Comparison of ENCODE assay signal across 9 cellular contexts in genomic region chr6:167093922-167094432, GRCh38. TPM values are rescaled to one million over a fixed set of nuclear protein-coding genes. Genes with fewer than 3 reads are reported as not detected.
DNase-seq lines count a peak whose midpoint lies in the region; ATAC-seq and TF ChIP-seq lines count a peak whose summit lies in the region.
"Had no signal": no experiment of that assay in that cellular context is flagged by ENCODE, and none has a peak within 500 bp of the region (broad histone marks: within the 10 kb centered on the region; RNA-seq: fewer than 3 reads in every experiment).

No MANE protein-coding gene starts in this region.

- peaks cover 78% of the 10 kb centered on the region for H3K4me1 ChIP-seq in OCI-LY3 (ENCODE audit: low read length)
- H3K4me1 ChIP-seq: vagina had no signal

- H3K9me3 Mint-ChIP-seq in activated naive CD8-positive, alpha-beta T cell (ENCODE audit: low read depth) = no peaks in the 10 kb centered on the region
- H3K9me3 Mint-ChIP-seq in type B pancreatic cell = no peaks in the 10 kb centered on the region

- H3K79me2 ChIP-seq in OCI-LY3 (ENCODE audit: low read length) = no peaks in the 10 kb centered on the region

- peak overlapping the region; percentile 72 for H3K9ac ChIP-seq in OCI-LY3 (ENCODE audit: low read length)

- peak overlapping the region; percentile 78 for H3K4me3 Mint-ChIP-seq in activated naive CD8-positive, alpha-beta T cell
- H3K4me3 Mint-ChIP-seq in type B pancreatic cell = no peak overlapping the region

- H3K36me3 ChIP-seq in OCI-LY3 (replicated peaks; ENCODE audit: low read depth, low read length) = no peaks in the 10 kb centered on the region
- H3K36me3 ChIP-seq: vagina had no signal

- peaks cover 55% of the 10 kb centered on the region for H3K4me1 Mint-ChIP-seq in activated naive CD8-positive, alpha-beta T cell (ENCODE audit: low read depth)
- peaks cover 18% of the 10 kb centered on the region for H3K4me1 Mint-ChIP-seq in type B pancreatic cell (ENCODE audit: unreplicated experiment)

- H3K9me3 ChIP-seq in OCI-LY3 (ENCODE audit: insufficient read depth, low read length) = no peaks in the 10 kb centered on the region
- H3K9me3 ChIP-seq: vagina had no signal

- H2AFZ ChIP-seq in OCI-LY3 (ENCODE audit: low read depth, low read length) = peak overlapping the region; percentile 51; the same call in 1 of the 2 replicates

- H3K36me3 Mint-ChIP-seq in activated naive CD8-positive, alpha-beta T cell = no peaks in the 10 kb centered on the region
- no peaks in the 10 kb centered on the region for H3K36me3 Mint-ChIP-seq in type B pancreatic cell

- H3K4me3 ChIP-seq in OCI-LY3 (ENCODE audit: low read length) = peak overlapping the region; percentile 74
- H3K4me3 ChIP-seq: vagina had no signal

- H4K20me1 ChIP-seq in OCI-LY3 (ENCODE audit: insufficient read depth, low read length) = no peaks in the 10 kb centered on the region

- H3K4me2 ChIP-seq in OCI-LY3 (ENCODE audit: low read length) = peak overlapping the region; percentile 98

- peak; percentile 48 for ATAC-seq in GM21723 (IDR thresholded peaks at IDR 0.05; ENCODE audit: unreplicated experiment)

- no peaks in the 10 kb centered on the region for H3K27me3 Mint-ChIP-seq in activated naive CD8-positive, alpha-beta T cell
- no peaks in the 10 kb centered on the region for H3K27me3 Mint-ChIP-seq in type B pancreatic cell

- H3K27me3 ChIP-seq in OCI-LY3 (ENCODE audit: low read depth, low read length) = peaks cover 7% of the 10 kb centered on the region; the same call in 1 of the 2 replicates
- H3K27me3 ChIP-seq: vagina had no signal

- H3K27ac ChIP-seq in OCI-LY3 (ENCODE audit: low read length) = peak overlapping the region; percentile 96
- H3K27ac ChIP-seq: vagina had no signal

- CTCF ChIA-PET in GM10248 (lab: Yijun Ruan, JAX) = interaction anchor here (0.7 to 2.9 kb wide), 16 partner anchors 14 to 143 kb away, joined by 3 to 12 read pairs (median 5); partner anchors contain the start of genes CCR6 and CEP43

- H3K27ac Mint-ChIP-seq in activated naive CD8-positive, alpha-beta T cell = peak overlapping the region; percentile 62
- no peak overlapping the region for H3K27ac Mint-ChIP-seq in type B pancreatic cell

- DNase-seq in GM10248 (ENCODE audit: extremely low spot score) = peak; percentile 88
- DNase-seq in stimulated activated CD4-positive, alpha-beta T cell treated with anti-CD3 and anti-CD28 coated beads, Interleukin-15, amount 100 ng/mL, for 1 hour (ENCODE audit: low read depth in 1 of 2, low spot score in 1 of 2) = peak; percentile 43 to 55
- no peak for DNase-seq in type B pancreatic cell (ENCODE audit: extremely low spot score, unreplicated experiment)
- no peak for DNase-seq in NCI-H345 (lab: John Stamatoyannopoulos, UW)
- DNase-seq in T1000 (lab: John Stamatoyannopoulos, UW) = no peak

- POLR2A ChIA-PET in GM10248 (lab: Yijun Ruan, JAX) = interaction anchor here (0.5 to 3.5 kb wide), 9 partner anchors 19 to 838 kb away, joined by 3 to 22 read pairs (median 4); partner anchors contain the start of gene CCR6

- TF ChIP-seq CTCF in GM10248 (IDR thresholded peaks at IDR 0.05; ENCODE audit: control extremely low read depth, extremely low read depth, low read depth, missing control alignments) = no peak
- no peak for TF ChIP-seq CTCF in OCI-LY3 (IDR thresholded peaks at IDR 0.05; ENCODE audit: low read depth, low read length)
- TF ChIP-seq CTCF in type B pancreatic cell (conservative IDR thresholded peaks at IDR 0.05) = no peak

RNA-seq across cellular contexts. Expression of gene CCR6, which starts 28.9 kb away (rescaled TPM):
- total RNA-seq in type B pancreatic cell (ENCODE audit: low replicate concordance) = not detected in 2 replicates

Comparison
In these comparisons a context has a peak if more than half of its experiments do, and no peak if none do; other contexts are left out.
1. DNase-seq: peak in GM10248 (single experiment) and stimulated activated CD4-positive, alpha-beta T cell treated with anti-CD3 and anti-CD28 coated beads, Interleukin-15, amount 100 ng/mL, for 1 hour (2 of 2); none in type B pancreatic cell (single experiment), NCI-H345 (single experiment) and T1000 (single experiment).